In the genomic region with DNA sequence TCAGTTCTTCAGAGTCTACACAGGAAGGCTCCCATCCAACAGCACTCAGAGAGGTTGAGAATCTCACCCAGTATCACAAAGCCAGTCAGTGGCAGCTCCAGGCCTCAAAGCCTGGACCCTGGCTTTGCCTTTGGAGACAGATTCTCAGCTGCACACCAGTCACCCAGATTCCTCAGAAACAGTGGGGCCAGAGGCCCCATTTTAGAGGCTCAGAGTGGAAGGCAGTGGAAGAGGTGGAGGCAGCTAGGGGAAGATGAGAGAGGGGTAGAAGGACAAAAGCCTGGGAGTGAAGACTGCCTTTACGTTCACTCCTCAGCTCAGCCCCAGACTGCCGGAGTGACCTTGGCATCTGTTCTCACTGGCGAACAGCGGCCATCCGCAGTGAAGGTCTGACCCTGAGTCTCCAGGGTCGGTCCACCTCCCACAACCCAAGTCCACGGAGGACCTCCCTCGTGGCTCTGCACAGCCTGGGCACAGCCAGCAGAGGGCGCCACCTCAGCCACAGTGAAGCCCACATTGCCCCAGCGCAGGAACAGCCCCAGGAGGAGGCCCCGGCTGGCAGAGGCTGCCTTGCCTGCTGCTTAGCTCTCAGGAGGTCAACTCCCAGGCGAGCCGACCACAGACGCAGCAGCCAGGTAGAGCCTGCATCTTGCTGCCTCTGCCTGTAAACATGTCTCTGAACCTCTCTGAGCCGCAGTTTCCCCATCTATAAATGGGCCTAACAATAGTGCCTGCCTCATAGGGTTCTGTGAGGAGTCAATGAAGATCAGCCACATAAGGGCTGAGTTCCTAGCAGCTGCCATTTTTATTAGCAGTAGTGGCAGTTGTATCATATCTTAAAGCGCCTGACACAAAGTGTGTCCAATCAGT, we compare ENCODE assay signal across 8 cellular contexts. TPM values are rescaled to one million over a fixed set of nuclear protein-coding genes. Genes with fewer than 3 reads are reported as not detected.
DNase-seq lines count a peak whose midpoint lies in the region; ATAC-seq and TF ChIP-seq lines count a peak whose summit lies in the region.

No MANE protein-coding gene starts in this region.

- CTCF ChIA-PET in PC-3 (lab: Charles Lee): interaction anchor here (0.5 to 1.8 kb wide), 4 partner anchors 14 to 210 kb away, joined by 3 to 11 read pairs (median 4); no protein-coding TSS in a partner anchor

- no peak overlapping the region for H3K4me2 ChIP-seq in PC-3 (ENCODE audit: low read length)

- DNase-seq in C1 segment of cervical spinal cord (lab: John Stamatoyannopoulos, UW) (peak in 8 of 14 donors; percentile 21 to 62 (median 28)), H4 (ENCODE audit: low spot score) (peak; percentile 58), PC-3 (peak; percentile 57), cardiac septum (ENCODE audit: low spot score) (peak; percentile 85), retina (peak; percentile 77)
- peak; percentile 62 for DNase-seq in activated naive CD4-positive, alpha-beta T cell treated with Interleukin-2 at 50 U/mL for 16 hours

- no peaks in the 10 kb centered on the region for H3K9me3 ChIP-seq in PC-3 (ENCODE audit: low read length)

- no peaks in the 10 kb centered on the region for H3K36me3 ChIP-seq in PC-3 (ENCODE audit: low read depth, low read length)

- H4K20me1 ChIP-seq in PC-3 (ENCODE audit: low read length): no peaks in the 10 kb centered on the region

- POLR2A ChIA-PET in PC-3 (lab: Charles Lee; ENCODE audit: unreplicated experiment): no interaction called here

- no peak overlapping the region for H2AFZ ChIP-seq in PC-3 (ENCODE audit: low read length)

- no peaks in the 10 kb centered on the region for H3K9me2 ChIP-seq in PC-3 (replicated peaks; ENCODE audit: low read length)

- peak; percentile 78 for TF ChIP-seq CTCF in PC-3 (conservative IDR thresholded peaks at IDR 0.05; ENCODE audit: low read depth, low read length)

- peak; percentile 65 for ATAC-seq in PC-3
- no peak for ATAC-seq in HG03571 (IDR thresholded peaks at IDR 0.05; ENCODE audit: unreplicated experiment)
- ATAC-seq in GM18861 (IDR thresholded peaks at IDR 0.05; ENCODE audit: unreplicated experiment): no peak

- H3K4me3 ChIP-seq in PC-3 (ENCODE audit: low read length): no peak overlapping the region

- no peaks in the 10 kb centered on the region for H3F3A ChIP-seq in PC-3 (ENCODE audit: low read length, unreplicated experiment)

- intact Hi-C loops in PC-3 (cut with micrococcal nuclease) (loop anchor here (5.0 kb wide), 1 partner anchor 211 kb away; no protein-coding TSS in a partner anchor), cardiac septum (cut with DNase I) (loop anchor here (2.0 to 5.0 kb wide), 2 partner anchors 46 to 210 kb away; no protein-coding TSS in a partner anchor)

- no peaks in the 10 kb centered on the region for H3K79me2 ChIP-seq in PC-3 (ENCODE audit: low read length)

- no peak overlapping the region for H3K27ac ChIP-seq in PC-3 (ENCODE audit: low read length)

- H3K9ac ChIP-seq in PC-3 (ENCODE audit: low read length): no peak overlapping the region

- no TSS peak for BruUV-seq in PC-3 (replicated peaks; lab: Mats Ljungman, UMichigan)

- H3K27me3 ChIP-seq in PC-3 (ENCODE audit: low read length): no peaks in the 10 kb centered on the region

- no peaks in the 10 kb centered on the region for H3K4me1 ChIP-seq in PC-3 (ENCODE audit: insufficient read depth, low read length)

RNA-seq across cellular contexts. Expression of gene FNDC5, which starts 5.9 kb away (rescaled TPM):
- total RNA-seq in H4 (2014; rRNA removed; shearing (Covaris generic)): 0.12 and 0.15 TPM in 2 replicates
- total RNA-seq in PC-3 (2014; rRNA removed) (0.22 and 0.35 TPM in 2 replicates), cardiac septum (18.7 TPM)

RNA-seq across cellular contexts. Expression of gene HPCA, which starts 9.7 kb away (rescaled TPM):
- not detected in 2 replicates for total RNA-seq in H4 (2014; rRNA removed; shearing (Covaris generic))
- total RNA-seq in PC-3 (2014; rRNA removed): not detected in 2 replicates
- total RNA-seq in cardiac septum: not detected

RNA-seq across cellular contexts. Expression of gene TMEM54, which starts 24.6 kb away (rescaled TPM):
- 81.8 and 118 TPM in 2 replicates for total RNA-seq in H4 (2014; rRNA removed; shearing (Covaris generic))
- total RNA-seq in PC-3 (2014; rRNA removed): 175 and 194 TPM in 2 replicates
- total RNA-seq in cardiac septum: 17.0 TPM

RNA-seq across cellular contexts. Expression of gene S100PBP, which starts 59.1 kb away (rescaled TPM):
- 25.2 and 29.1 TPM in 2 replicates for total RNA-seq in H4 (2014; rRNA removed; shearing (Covaris generic))
- 13.2 and 13.8 TPM in 2 replicates for total RNA-seq in PC-3 (2014; rRNA removed)
- total RNA-seq in cardiac septum: 12.5 TPM

RNA-seq across cellular contexts. Expression of gene YARS1, which starts 59.4 kb away (rescaled TPM):
- total RNA-seq in H4 (2014; rRNA removed; shearing (Covaris generic)): 136 and 168 TPM in 2 replicates
- total RNA-seq in PC-3 (2014; rRNA removed) (108 and 115 TPM in 2 replicates), cardiac septum (27.8 TPM)

Comparison
In these comparisons a context has a peak if more than half of its experiments do, and no peak if none do; other contexts are left out.
1. DNase-seq: peak in every context shown above with its lines; median percentile 85 in cardiac septum; 77 in retina; 62 in activated naive CD4-positive, alpha-beta T cell treated with Interleukin-2 at 50 U/mL for 16 hours; 58 in H4; 57 in PC-3; 28 in C1 segment of cervical spinal cord.
2. RNA of gene FNDC5, which starts 5.9 kb away (total RNA-seq): 18.7 TPM in cardiac septum (single experiment); 0.22 to 0.35 TPM in PC-3 and 0.12 to 0.15 TPM in H4; every median in the first group is over 10 times any median in the second.